ENCODE assay signal across 10 cellular contexts in the genomic region with DNA sequence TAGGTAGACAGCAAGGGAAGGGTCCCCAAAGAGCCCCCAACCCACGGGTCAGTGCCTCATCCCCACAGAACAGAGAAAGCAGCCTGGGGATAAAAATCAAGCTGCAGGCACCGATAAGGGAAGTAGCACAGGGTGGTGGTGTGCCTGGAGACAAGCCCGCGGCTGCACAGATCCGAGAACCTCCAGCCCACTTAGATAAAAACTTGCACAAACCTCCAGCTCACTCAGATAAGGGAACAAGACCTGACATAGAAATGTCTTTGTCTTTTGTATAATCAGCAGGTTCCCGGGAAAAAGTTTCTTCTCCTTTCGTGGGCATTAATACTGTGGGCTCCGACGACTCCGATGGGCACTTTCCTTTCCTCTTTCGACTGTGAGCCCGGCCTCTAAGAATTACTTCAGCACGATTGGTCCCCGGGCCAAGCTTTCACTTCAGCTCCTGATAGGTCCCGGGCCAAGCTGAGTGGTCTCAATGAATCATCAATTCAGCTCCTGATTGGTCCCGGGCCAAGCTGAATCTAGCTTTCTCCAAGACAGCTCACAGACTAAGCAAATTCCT. TPM values are rescaled to one million over a fixed set of nuclear protein-coding genes. Genes with fewer than 3 reads are reported as not detected.
DNase-seq lines count a peak whose midpoint lies in the region; ATAC-seq, FAIRE-seq and TF ChIP-seq lines count a peak whose summit lies in the region.
"Had no signal": no experiment of that assay in that cellular context is flagged by ENCODE, and none has a peak within 500 bp of the region (broad histone marks: within the 10 kb centered on the region; RNA-seq: fewer than 3 reads in every experiment).

No MANE protein-coding gene starts in this region.

- 1% methylated on average over 16 of the region's 16 CpGs for WGBS in K562 (ENCODE audit: insufficient coverage, low coverage, missing lambda C conversion rate)

- no peaks in the 10 kb centered on the region for H3K9me1 ChIP-seq in K562 (ENCODE audit: control insufficient read depth, insufficient read depth, low read length)

- no peaks in the 10 kb centered on the region for H3K4me1 Mint-ChIP-seq in neural progenitor cell

- H3K79me2 ChIP-seq in K562 (ENCODE audit: control insufficient read depth, insufficient read depth, low read length) (no peaks in the 10 kb centered on the region), neural progenitor cell (ENCODE audit: low read depth) (no peaks in the 10 kb centered on the region)
- H3K79me2 ChIP-seq: parathyroid adenoma had no signal

- H3K36me3 ChIP-seq in K562 (ENCODE audit: control insufficient read depth, insufficient read depth, low read length): peaks cover 21% of the 10 kb centered on the region; the same call in 1 of the 3 replicates
- H3K36me3 ChIP-seq in neural progenitor cell: no peaks in the 10 kb centered on the region

- H4K20me1 ChIP-seq in K562 (replicated peaks; ENCODE audit: control insufficient read depth, insufficient read depth, low read length) (no peaks in the 10 kb centered on the region), neural progenitor cell (ENCODE audit: low read depth) (no peaks in the 10 kb centered on the region)

- no peaks in the 10 kb centered on the region for H3F3A ChIP-seq in neural progenitor cell (ENCODE audit: low read depth)

- no peak for TF ChIP-seq CTCF in K562 (IDR thresholded peaks at IDR 0.05 in 2 of 3, conservative IDR thresholded peaks at IDR 0.05 in 1 of 3; ENCODE audit: insufficient read depth in 2 of 3, low read depth in 1 of 3, low read length in 3 of 3)
- TF ChIP-seq CTCF in neural progenitor cell (IDR thresholded peaks at IDR 0.05): no peak
- TF ChIP-seq CTCF in RWPE1 (conservative IDR thresholded peaks at IDR 0.05; ENCODE audit: low read depth): no peak

- FAIRE-seq in K562 (lab: Jason Lieb, UNC): peak; percentile 60

- DNase-seq in MV-4-11 (lab: John Stamatoyannopoulos, UW) (peak; percentile 86), K562 (ENCODE audit: extremely low read depth in 1 of 4, low spot score in 3 of 4) (peak; percentile 56 to 77 (median 69)), neural progenitor cell (ENCODE audit: low spot score) (peak; percentile 10), RWPE1 (ENCODE audit: low spot score) (no peak), A172 (ENCODE audit: low spot score) (no peak)
- DNase-seq: PC-3 had no signal

- POLR2A ChIA-PET in K562 (lab: Yijun Ruan, JAX): interaction anchor here (0.6 to 1.2 kb wide), 5 partner anchors 33 to 306 kb away, joined by 3 to 9 read pairs (median 4); a partner anchor contains a TSS
- POLR2A ChIA-PET in RWPE1 (lab: Yijun Ruan, JAX; ENCODE audit: low non-redundant PET): no interaction called here

- no TSS peak for BruUV-seq in K562 (replicated peaks; lab: Mats Ljungman, UMichigan)

- 0 out of 2 replicates have a peak overlapping the region, but pooled peaks have one; percentile 22 for H2AFZ ChIP-seq in K562 (ENCODE audit: low read depth, low read length)
- H2AFZ ChIP-seq in neural progenitor cell (replicated peaks): no peak overlapping the region
- H2AFZ ChIP-seq: parathyroid adenoma had no signal

- H3K4me1 ChIP-seq in K562 (replicated peaks in 1 of 2; ENCODE audit: control insufficient read depth in 2 of 2, insufficient read depth in 2 of 2, low read length in 2 of 2) (peaks cover 4 to 8% of the 10 kb centered on the region in 2 experiments; a peak in 3 of 5 replicates), neural progenitor cell (no peaks in the 10 kb centered on the region)
- H3K4me1 ChIP-seq: parathyroid adenoma had no signal

- peak; percentile 69 for ATAC-seq in GM19043 (IDR thresholded peaks at IDR 0.05; ENCODE audit: low read depth, unreplicated experiment)
- peak; percentile 94 for ATAC-seq in K562
- no peak for ATAC-seq in HG02840 (IDR thresholded peaks at IDR 0.05; ENCODE audit: low FRiP score, unreplicated experiment)
- ATAC-seq in GM19467 (IDR thresholded peaks at IDR 0.05; ENCODE audit: unreplicated experiment): no peak
- ATAC-seq: PC-3 had no signal

- H3K27ac Mint-ChIP-seq in neural progenitor cell: no peak overlapping the region

- peaks cover 5% of the 10 kb centered on the region for H3K36me3 Mint-ChIP-seq in neural progenitor cell

- CTCF ChIA-PET in K562 (lab: Yijun Ruan, JAX; ENCODE audit: low intra/inter-chr PET ratio) (interaction anchor here (1.1 kb wide), 1 partner anchor 203 kb away, joined by 4 read pairs; no protein-coding TSS in a partner anchor), RWPE1 (lab: Yijun Ruan, JAX) (interaction anchor here (0.5 to 0.6 kb wide), 2 partner anchors 315 to 544 kb away, joined by 4 read pairs; no protein-coding TSS in a partner anchor)

- H3K27ac ChIP-seq in K562 (ENCODE audit: extremely low read depth, low read depth, low read length) (peak overlapping the region; percentile 4; the same call in 1 of the 3 replicates), neural progenitor cell (no peak overlapping the region), RWPE1 (no peak overlapping the region)
- H3K27ac ChIP-seq: parathyroid adenoma had no signal

- H3K9ac ChIP-seq in K562 (ENCODE audit: insufficient read depth in 1 of 2, low read depth in 2 of 2, low read length in 2 of 2) (peak overlapping the region in 1 of 2 experiments; percentile 42; a peak in 1 of 4 replicates), neural progenitor cell (no peak overlapping the region)
- H3K9ac ChIP-seq: parathyroid adenoma had no signal

- H3K4me2 ChIP-seq in K562 (ENCODE audit: insufficient read depth, low read length) (peak overlapping the region; percentile 63), neural progenitor cell (no peak overlapping the region)

- H3K27me3 ChIP-seq in K562 (ENCODE audit: control insufficient read depth in 2 of 2, insufficient read depth in 2 of 2, low read length in 2 of 2) (no peaks in the 10 kb centered on the region), neural progenitor cell (no peaks in the 10 kb centered on the region)

- H3K9me3 ChIP-seq in K562 (replicated peaks; ENCODE audit: control insufficient read depth, insufficient read depth, low read depth, low read length) (no peaks in the 10 kb centered on the region), neural progenitor cell (ENCODE audit: low read depth) (no peaks in the 10 kb centered on the region)

- peak; percentile 59 for TF ChIP-seq EP300 in K562 (IDR thresholded peaks at IDR 0.05; ENCODE audit: low read length)

- H3K4me3 ChIP-seq in K562: peak overlapping the region; percentile 9; the same call in 1 of the 2 replicates
- no peak overlapping the region for H3K4me3 ChIP-seq in neural progenitor cell

- no peak for TF ChIP-seq POLR2A in K562 (conservative IDR thresholded peaks at IDR 0.05)

- no peak for TF ChIP-seq RAD21 in K562 (CRISPR knock-in tag; conservative IDR thresholded peaks at IDR 0.05 in 1 of 2, IDR thresholded peaks at IDR 0.05 in 1 of 2)

- no peak overlapping the region for H3K4me3 Mint-ChIP-seq in neural progenitor cell

- H3K27me3 Mint-ChIP-seq in neural progenitor cell (ENCODE audit: insufficient read depth, low read depth): peaks cover 2% of the 10 kb centered on the region

- in situ Hi-C loops in K562 (cut with MboI): loop anchor here (10.0 kb wide), 1 partner anchor 355 kb away; a partner anchor contains a TSS

- intact Hi-C loops in K562 (cut with micrococcal nuclease): loop anchor here (2.0 to 10.0 kb wide), 2 partner anchors 43 to 355 kb away; a partner anchor contains a TSS

- H3K9me3 Mint-ChIP-seq in neural progenitor cell: no peaks in the 10 kb centered on the region

RNA-seq across cellular contexts. Expression of a gene that starts 32.4 kb away (rescaled TPM):
- 120 and 124 TPM in 2 replicates for total RNA-seq in K562 (2011; cell fraction: chromatin; rRNA removed; ENCODE audit: low replicate concordance)
- 225 and 230 TPM in 2 replicates for total RNA-seq in K562 (2011; cell fraction: nucleolus; rRNA removed)
- 193 and 236 TPM in 2 replicates for total RNA-seq in K562 (2011; cell fraction: nucleoplasm; rRNA removed)
- total RNA-seq in K562 (2014; rRNA removed) (179 and 182 TPM in 2 replicates), K562 (2014; rRNA removed; fragmentation: Illumina TruSeq; extraction: Trizol) (220 and 236 TPM in 2 replicates), K562 (2015; rRNA removed; fragmentation: Illumina TruSeq; extraction: Trizol) (248 and 253 TPM in 2 replicates), K562 (2021) (130 and 145 TPM in 2 replicates), neural progenitor cell (ENCODE audit: low replicate concordance) (149 and 162 TPM in 2 replicates)
- polyA plus RNA-seq in K562 (2011; rRNA removed) (148 and 201 TPM in 2 replicates), K562 (2014; fragmentation: Illumina TruSeq; extraction: Trizol) (153 and 187 TPM in 2 replicates), K562 (2014; fragmentation: Nextera tagmentation; extraction: Ambion mirVana) (10 to 100 TPM; 28.6 to 63.9 TPM), K562 (2014; rRNA removed) (151 and 177 TPM in 2 replicates)
- polyA plus RNA-seq in K562 (2011; cell fraction: cytosol; rRNA removed): 120 and 153 TPM in 2 replicates
- polyA plus RNA-seq in K562 (2011; cell fraction: nucleus; rRNA removed): 31.2 and 46.1 TPM in 2 replicates
- 110 and 135 TPM in 2 replicates for polyA plus RNA-seq in K562 (2012)
- 108 and 114 TPM in 2 replicates for polyA minus RNA-seq in K562 (2011; rRNA and poly(A)+ RNA removed)
- polyA minus RNA-seq in K562 (2011; cell fraction: cytosol; rRNA and poly(A)+ RNA removed): 46.4 and 66.4 TPM in 2 replicates
- polyA minus RNA-seq in K562 (2011; cell fraction: nucleus; rRNA and poly(A)+ RNA removed): 12.7 and 20.8 TPM in 2 replicates
- total RNA-seq in A172 (2014; rRNA removed; shearing (Covaris generic)): 324 and 330 TPM in 2 replicates

RNA-seq across cellular contexts. Expression of a gene that starts 43.4 kb away (rescaled TPM):
- 67.3 and 68.2 TPM in 2 replicates for total RNA-seq in K562 (2011; cell fraction: chromatin; rRNA removed; ENCODE audit: low replicate concordance)
- 41.0 and 44.0 TPM in 2 replicates for total RNA-seq in K562 (2011; cell fraction: nucleolus; rRNA removed)
- 36.3 and 43.4 TPM in 2 replicates for total RNA-seq in K562 (2011; cell fraction: nucleoplasm; rRNA removed)
- total RNA-seq in K562 (2014; rRNA removed) (33.2 and 34.2 TPM in 2 replicates), K562 (2014; rRNA removed; fragmentation: Illumina TruSeq; extraction: Trizol) (50.6 and 55.5 TPM in 2 replicates), K562 (2015; rRNA removed; fragmentation: Illumina TruSeq; extraction: Trizol) (29.8 and 31.2 TPM in 2 replicates), K562 (2021) (35.3 and 38.6 TPM in 2 replicates), neural progenitor cell (ENCODE audit: low replicate concordance) (32.4 and 52.7 TPM in 2 replicates)
- polyA plus RNA-seq in K562 (2011; rRNA removed) (37.6 and 60.3 TPM in 2 replicates), K562 (2014; fragmentation: Illumina TruSeq; extraction: Trizol) (45.3 and 46.4 TPM in 2 replicates), K562 (2014; fragmentation: Nextera tagmentation; extraction: Ambion mirVana) (10 to 100 TPM; 50.0 to 80.9 TPM), K562 (2014; rRNA removed) (45.2 and 51.0 TPM in 2 replicates)
- polyA plus RNA-seq in K562 (2011; cell fraction: cytosol; rRNA removed): 15.1 and 24.6 TPM in 2 replicates
- polyA plus RNA-seq in K562 (2011; cell fraction: nucleus; rRNA removed): 45.6 and 53.8 TPM in 2 replicates
- polyA plus RNA-seq in K562 (2012): 31.7 and 37.7 TPM in 2 replicates
- polyA minus RNA-seq in K562 (2011; rRNA and poly(A)+ RNA removed): 39.3 and 52.9 TPM in 2 replicates
- 13.5 and 22.0 TPM in 2 replicates for polyA minus RNA-seq in K562 (2011; cell fraction: cytosol; rRNA and poly(A)+ RNA removed)
- 17.5 and 25.1 TPM in 2 replicates for polyA minus RNA-seq in K562 (2011; cell fraction: nucleus; rRNA and poly(A)+ RNA removed)
- total RNA-seq in A172 (2014; rRNA removed; shearing (Covaris generic)): 135 and 176 TPM in 2 replicates

Comparison
In these comparisons a context has a peak if more than half of its experiments do, and no peak if none do; other contexts are left out.
1. ATAC-seq: peak in GM19043 (single experiment) and K562 (single experiment); none in HG02840 (single experiment) and GM19467 (single experiment).
2. DNase-seq: peak in MV-4-11 (single experiment), K562 (4 of 4) and neural progenitor cell (single experiment); none in RWPE1 (single experiment) and A172 (single experiment).